Comparison of ENCODE assay signal across 15 cellular contexts in genomic region chr7:72751978-72752377, GRCh38.
DNase-seq lines count a peak whose midpoint lies in the region; ATAC-seq, FAIRE-seq and TF ChIP-seq lines count a peak whose summit lies in the region.
"Had no signal": no experiment of that assay in that cellular context is flagged by ENCODE, and none has a peak within 500 bp of the region (broad histone marks: within the 10 kb centered on the region; RNA-seq: fewer than 3 reads in every experiment).

No MANE protein-coding gene starts in this region.

- FAIRE-seq in HepG2 (lab: Jason Lieb, UNC), result no peak

- CTCF ChIA-PET in HepG2 (lab: Yijun Ruan, JAX; ENCODE audit: low intra/inter-chr PET ratio, low total read pairs), result no interaction called here
- CTCF ChIA-PET in Calu3 (lab: Charles Lee), result no interaction called here

- no peak overlapping the region for H3K4me2 ChIP-seq in HepG2 (ENCODE audit: low read depth, low read length)

- 89% methylated on average over 2 of the region's 2 CpGs for WGBS in HepG2 (ENCODE audit: low lambda C conversion rate)
- 85% methylated on average over 2 of the region's 2 CpGs for WGBS in right lobe of liver (ENCODE audit: insufficient coverage, low coverage, low lambda C conversion rate, missing lambda C conversion rate)

- H3K27me3 ChIP-seq in HepG2 (ENCODE audit: control insufficient read depth in 1 of 2, insufficient read depth in 2 of 2, low read length in 2 of 2), result no peaks in the 10 kb centered on the region
- H3K27me3 ChIP-seq in right lobe of liver, result no peaks in the 10 kb centered on the region
- H3K27me3 ChIP-seq: spleen had no signal

- H3K79me2 ChIP-seq in HepG2 (ENCODE audit: insufficient read depth, low read length), result no peaks in the 10 kb centered on the region

- H3K36me3 ChIP-seq in HepG2 (replicated peaks in 1 of 2; ENCODE audit: control insufficient read depth in 1 of 2, insufficient read depth in 2 of 2, low read length in 2 of 2), result no peaks in the 10 kb centered on the region
- H3K36me3 ChIP-seq in right lobe of liver, result no peaks in the 10 kb centered on the region

- in situ Hi-C loops in HepG2 (cut with HindIII; ENCODE audit: extremely low pct_ligation_motif_present, low pct_unique_long_range_greater_than_20kb), result no loop called here

- H3K4me3 ChIP-seq in HepG2 (replicated peaks in 1 of 3; ENCODE audit: insufficient read depth in 1 of 3, low read depth in 2 of 3, low read length in 3 of 3), result no peak overlapping the region
- no peak overlapping the region for H3K4me3 ChIP-seq in right lobe of liver
- H3K4me3 ChIP-seq in fibroblast of villous mesenchyme (ENCODE audit: low read depth, low read length), result no peak overlapping the region
- H3K4me3 ChIP-seq: spleen had no signal

- H3K9me3 ChIP-seq in HepG2 (ENCODE audit: low read length), result no peaks in the 10 kb centered on the region
- H3K9me3 ChIP-seq in right lobe of liver, result no peaks in the 10 kb centered on the region
- H3K9me3 ChIP-seq: spleen had no signal

- TF ChIP-seq POLR2A in HepG2 (IDR thresholded peaks at IDR 0.05; ENCODE audit: insufficient read depth in 1 of 2, low read depth in 2 of 2, low read length in 2 of 2), result no peak
- no peak for TF ChIP-seq POLR2A in right lobe of liver (IDR thresholded peaks at IDR 0.05)

- BruUV-seq in HepG2 (replicated peaks; lab: Mats Ljungman, UMichigan) (no TSS peak), Calu3 (replicated peaks; lab: Mats Ljungman, UMichigan) (no TSS peak)

- no peaks in the 10 kb centered on the region for H4K20me1 ChIP-seq in HepG2 (ENCODE audit: insufficient read depth, low read length)

- H3K4me1 ChIP-seq in HepG2 (ENCODE audit: insufficient read depth, low read length) (no peaks in the 10 kb centered on the region), right lobe of liver (no peaks in the 10 kb centered on the region)
- H3K4me1 ChIP-seq: spleen had no signal

- no peaks in the 10 kb centered on the region for H3K4me1 Mint-ChIP-seq in type B pancreatic cell (ENCODE audit: unreplicated experiment)
- no peaks in the 10 kb centered on the region for H3K4me1 Mint-ChIP-seq in Calu3 (ENCODE audit: low read depth, unreplicated experiment)
- H3K4me1 Mint-ChIP-seq: activated T-helper 17 cell treated with anti-CD3 and anti-CD28 coated beads, Interleukin-2, amount 50 U/mL, for 72 hours; B cell had no signal

- POLR2A ChIA-PET in HepG2 (lab: Yijun Ruan, JAX), result no interaction called here

- intact Hi-C loops in HepG2 (cut with micrococcal nuclease; ENCODE audit: unreplicated experiment), result no loop called here
- intact Hi-C loops in right lobe of liver (cut with DNase I), result no loop called here
- intact Hi-C loops in Calu3 (cut with micrococcal nuclease; ENCODE audit: unreplicated experiment), result no loop called here

- TF ChIP-seq CTCF in HepG2 (CRISPR knock-in tag; IDR thresholded peaks at IDR 0.05) (peak; percentile 27), right lobe of liver (IDR thresholded peaks at IDR 0.05) (no peak), fibroblast of villous mesenchyme (IDR thresholded peaks at IDR 0.05; ENCODE audit: insufficient read depth, low read depth, low read length) (peak; percentile 50), type B pancreatic cell (conservative IDR thresholded peaks at IDR 0.05) (peak; percentile 57), Calu3 (IDR thresholded peaks at IDR 0.05; ENCODE audit: unreplicated experiment) (no peak)

- H3K36me3 Mint-ChIP-seq in type B pancreatic cell (peaks cover 9% of the 10 kb centered on the region), Calu3 (ENCODE audit: insufficient read depth, unreplicated experiment) (no peaks in the 10 kb centered on the region)

- no peak for TF ChIP-seq RAD21 in HepG2 (CRISPR knock-in tag; IDR thresholded peaks at IDR 0.05)

- ATAC-seq in HepG2 (peak; percentile 56), right lobe of liver (no peak)
- no peak for ATAC-seq in activated CD4-positive, CD25-positive, alpha-beta regulatory T cell treated with anti-CD3 and anti-CD28 coated beads, Interleukin-2, amount 50 U/mL, for 24 hours
- ATAC-seq: activated T-helper 17 cell treated with anti-CD3 and anti-CD28 coated beads, Interleukin-2, amount 50 U/mL, for 72 hours; naive thymus-derived CD4-positive, alpha-beta T cell had no signal

- H2AFZ ChIP-seq in HepG2 (ENCODE audit: low read length), result no peak overlapping the region

- H3K4me3 Mint-ChIP-seq in type B pancreatic cell, result no peak overlapping the region
- no peak overlapping the region for H3K4me3 Mint-ChIP-seq in Calu3 (ENCODE audit: low read depth, unreplicated experiment)
- H3K4me3 Mint-ChIP-seq: activated T-helper 17 cell treated with anti-CD3 and anti-CD28 coated beads, Interleukin-2, amount 50 U/mL, for 72 hours; B cell; brain; naive thymus-derived CD4-positive, alpha-beta T cell had no signal

- DNase-seq in HepG2 (ENCODE audit: low spot score) (no peak), right lobe of liver (no peak), RKO (ENCODE audit: low spot score) (peak; percentile 7), fibroblast of villous mesenchyme (ENCODE audit: low read depth) (no peak), type B pancreatic cell (ENCODE audit: extremely low spot score, unreplicated experiment) (no peak), Calu3 (no peak), HuH-7 (ENCODE audit: low spot score) (no peak)
- DNase-seq: activated CD4-positive, alpha-beta T cell treated with anti-CD3 and anti-CD28 coated beads for 48 hours; naive thymus-derived CD4-positive, alpha-beta T cell; NCI-H526 treated with DMSO at 0.1 percent for 48 hours; spleen had no signal

- no peak overlapping the region for H3K9ac ChIP-seq in HepG2 (ENCODE audit: insufficient read depth, low read depth, low read length)

- H3K27ac Mint-ChIP-seq in type B pancreatic cell (no peak overlapping the region), Calu3 (ENCODE audit: unreplicated experiment) (no peak overlapping the region)
- H3K27ac Mint-ChIP-seq: activated T-helper 17 cell treated with anti-CD3 and anti-CD28 coated beads, Interleukin-2, amount 50 U/mL, for 72 hours; B cell had no signal

- H3K27me3 Mint-ChIP-seq in type B pancreatic cell (no peaks in the 10 kb centered on the region), Calu3 (ENCODE audit: unreplicated experiment) (no peaks in the 10 kb centered on the region)
- H3K27me3 Mint-ChIP-seq: activated T-helper 17 cell treated with anti-CD3 and anti-CD28 coated beads, Interleukin-2, amount 50 U/mL, for 72 hours; B cell; brain; naive thymus-derived CD4-positive, alpha-beta T cell had no signal

- TF ChIP-seq EP300 in HepG2 (IDR thresholded peaks at IDR 0.05; ENCODE audit: low read depth in 2 of 2, low read length in 2 of 2) (no peak), HepG2 (CRISPR knock-in tag; IDR thresholded peaks at IDR 0.05; ENCODE audit: borderline replicate concordance) (no peak)

- H3K27ac ChIP-seq in HepG2 (ENCODE audit: extremely low read length, insufficient read depth, low read length) (no peak overlapping the region), right lobe of liver (no peak overlapping the region)
- H3K27ac ChIP-seq: spleen had no signal

- no peaks in the 10 kb centered on the region for H3K9me3 Mint-ChIP-seq in type B pancreatic cell
- no peaks in the 10 kb centered on the region for H3K9me3 Mint-ChIP-seq in Calu3 (ENCODE audit: low read depth, unreplicated experiment)
- H3K9me3 Mint-ChIP-seq: activated T-helper 17 cell treated with anti-CD3 and anti-CD28 coated beads, Interleukin-2, amount 50 U/mL, for 72 hours had no signal

TF ChIP-seq in HepG2, 621 proteins besides CTCF, POLR2A, EP300 and RAD21:
- peak; percentile 60 for TF ChIP-seq STAG1 (CRISPR knock-in tag; IDR thresholded peaks at IDR 0.05)
- TF ChIP-seq ZNF747 (CRISPR knock-in tag; IDR thresholded peaks at IDR 0.05; ENCODE audit: borderline replicate concordance), result no peak

Comparison
In these comparisons a context has a peak if more than half of its experiments do, and no peak if none do; other contexts are left out.
1. CTCF ChIP-seq: peak in HepG2 (single experiment), fibroblast of villous mesenchyme (single experiment) and type B pancreatic cell (single experiment); none in right lobe of liver (0 of 4) and Calu3 (single experiment).